In the genomic region with DNA sequence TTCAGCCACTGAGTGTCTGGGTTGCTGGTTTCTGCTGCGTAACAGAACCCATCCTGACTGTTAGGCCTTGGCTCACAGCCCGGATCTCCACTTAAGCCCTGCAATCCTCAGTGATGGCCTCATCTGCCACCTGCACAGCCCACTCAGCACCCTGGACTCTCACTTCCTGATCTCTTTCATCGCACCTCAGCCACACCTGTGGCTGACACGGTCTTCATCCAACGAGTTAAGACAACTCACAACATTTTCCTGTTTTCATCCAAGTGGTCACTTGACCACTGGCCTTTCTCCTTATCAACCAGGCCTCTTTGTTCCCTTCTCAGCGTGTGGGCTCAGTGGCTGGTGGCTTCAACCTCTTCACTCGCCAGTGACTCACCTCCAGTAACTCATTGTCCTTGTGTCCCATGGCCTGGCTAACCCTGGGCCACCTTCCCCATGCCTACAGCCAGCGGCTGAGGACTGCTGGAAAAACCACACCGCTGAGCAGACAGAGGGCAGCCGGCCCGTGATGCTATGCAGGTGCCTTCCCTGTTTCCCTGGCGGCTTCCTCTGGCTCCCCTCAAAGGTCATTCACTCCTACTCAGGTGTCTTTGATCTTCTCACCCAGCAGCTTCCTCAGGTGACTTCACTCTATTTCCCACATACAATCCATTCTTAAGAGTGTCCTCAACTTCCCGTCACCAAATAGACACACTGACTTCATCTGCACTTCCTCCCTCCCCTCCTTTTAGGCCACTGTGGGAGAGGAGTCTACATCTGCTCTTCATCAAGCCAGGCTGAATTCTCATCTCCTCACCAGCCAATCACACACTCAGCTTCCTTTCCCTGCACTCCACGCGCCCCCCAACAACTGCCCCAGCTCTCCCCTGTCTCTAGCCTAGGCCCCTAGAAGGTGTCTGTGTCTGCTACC, we compare ENCODE assay signal across 9 cellular contexts. TPM values are rescaled to one million over a fixed set of nuclear protein-coding genes. Genes with fewer than 3 reads are reported as not detected.
DNase-seq lines count a peak whose midpoint lies in the region; ATAC-seq and TF ChIP-seq lines count a peak whose summit lies in the region.
"Had no signal": no experiment of that assay in that cellular context is flagged by ENCODE, and none has a peak within 500 bp of the region (broad histone marks: within the 10 kb centered on the region; RNA-seq: fewer than 3 reads in every experiment).

No MANE protein-coding gene starts in this region.

- no peak overlapping the region for H4K8ac ChIP-seq in mesenchymal stem cell (ENCODE audit: low read length)

- H3K4me2 ChIP-seq in mesenchymal stem cell (ENCODE audit: low read length, poor library complexity, severe bottlenecking), result no peak overlapping the region

- H2BK5ac ChIP-seq in mesenchymal stem cell (ENCODE audit: low read depth, low read length, poor library complexity, severe bottlenecking), result no peak overlapping the region

- intact Hi-C loops in adrenal gland (cut with DNase I), result no loop called here

- peak overlapping the region; percentile 46 for H2AK5ac ChIP-seq in mesenchymal stem cell (ENCODE audit: low read length, severe bottlenecking)

- no peak overlapping the region for H3K18ac ChIP-seq in mesenchymal stem cell (ENCODE audit: low read depth in 1 of 2, low read length in 2 of 2)

- H3K4me3 ChIP-seq in adrenal gland, result no peak overlapping the region
- H3K4me3 ChIP-seq in mesenchymal stem cell (ENCODE audit: insufficient read depth in 1 of 2, low read depth in 1 of 2, low read length in 2 of 2), result no peak overlapping the region
- H3K4me3 ChIP-seq: ovary had no signal

- no peak overlapping the region for H3K9ac ChIP-seq in mesenchymal stem cell (ENCODE audit: low read length)

- DNase-seq in EH (ENCODE audit: low read depth) (peak; percentile 63), NCI-H1105 treated with DMSO at 0.1 percent for 48 hours (lab: John Stamatoyannopoulos, UW) (peak; percentile 72), adrenal gland (peak in 5 of 7 donors; percentile 58 to 67 (median 63)), mesenchymal stem cell (peak; percentile 58), GOT3 (lab: John Stamatoyannopoulos, UW) (no peak)
- DNase-seq: ovary had no signal

- no peaks in the 10 kb centered on the region for H3K79me1 ChIP-seq in mesenchymal stem cell (replicated peaks; ENCODE audit: low read length, poor library complexity, severe bottlenecking)

- H3K27me3 ChIP-seq in adrenal gland (no peaks in the 10 kb centered on the region), mesenchymal stem cell (ENCODE audit: control insufficient read depth in 1 of 2, insufficient read depth in 1 of 2, low read length in 2 of 2) (peaks cover 0 to 16% of the 10 kb centered on the region in 2 experiments)
- H3K27me3 ChIP-seq: ovary had no signal

- H3K14ac ChIP-seq in mesenchymal stem cell (ENCODE audit: low read length in 2 of 2), result peak overlapping the region in 1 of 2 experiments; percentile 3

- H2BK120ac ChIP-seq in mesenchymal stem cell (ENCODE audit: low read depth, low read length), result no peak overlapping the region

- H2AFZ ChIP-seq in mesenchymal stem cell (ENCODE audit: low read depth, low read length), result no peak overlapping the region

- 75 to 87% (median 84%) methylated on average over 15 of the region's 15 CpGs for WGBS in adrenal gland, 4 donors
- WGBS in mesenchymal stem cell, result 71% methylated on average over 15 of the region's 15 CpGs

- H3K36me3 ChIP-seq in adrenal gland (replicated peaks in 1 of 2), result no peaks in the 10 kb centered on the region
- H3K36me3 ChIP-seq in mesenchymal stem cell (ENCODE audit: control insufficient read depth in 1 of 2, insufficient read depth in 2 of 2, low read depth in 1 of 2, low read length in 2 of 2), result no peaks in the 10 kb centered on the region
- H3K36me3 ChIP-seq: ovary had no signal

- H3K4me1 ChIP-seq in adrenal gland (replicated peaks in 1 of 2) (peaks cover 4 to 9% of the 10 kb centered on the region in 2 donors), mesenchymal stem cell (ENCODE audit: control insufficient read depth, insufficient read depth, low read depth, low read length) (peaks cover 19% of the 10 kb centered on the region)

- H2BK12ac ChIP-seq in mesenchymal stem cell (ENCODE audit: low read length in 2 of 2), result no peak overlapping the region

- H3K9me3 ChIP-seq in adrenal gland (replicated peaks in 1 of 3), result no peaks in the 10 kb centered on the region
- no peaks in the 10 kb centered on the region for H3K9me3 ChIP-seq in mesenchymal stem cell (ENCODE audit: control insufficient read depth, low read length)
- H3K9me3 ChIP-seq: ovary had no signal

- TF ChIP-seq POLR2A in adrenal gland (IDR thresholded peaks at IDR 0.05), result no peak

- ATAC-seq in HG02884 (IDR thresholded peaks at IDR 0.05; ENCODE audit: unreplicated experiment), result no peak
- ATAC-seq in GM21526 (IDR thresholded peaks at IDR 0.05; ENCODE audit: low FRiP score, unreplicated experiment), result no peak
- ATAC-seq in GM18498 (IDR thresholded peaks at IDR 0.05; ENCODE audit: unreplicated experiment), result no peak

- H4K91ac ChIP-seq in mesenchymal stem cell (ENCODE audit: low read length), result peak overlapping the region; percentile 25

- no peak overlapping the region for H2BK15ac ChIP-seq in mesenchymal stem cell (ENCODE audit: low read depth, poor library complexity, severe bottlenecking)

- H3K27ac ChIP-seq in adrenal gland (peak overlapping the region in 1 of 5 donors; percentile 17), mesenchymal stem cell (ENCODE audit: low read length, poor library complexity, severe bottlenecking) (no peak overlapping the region)
- H3K27ac ChIP-seq: ovary had no signal

- TF ChIP-seq CTCF in adrenal gland (IDR thresholded peaks at IDR 0.05), result no peak

- no peak overlapping the region for H3K23ac ChIP-seq in mesenchymal stem cell (ENCODE audit: low read length in 2 of 2)

- no peak overlapping the region for H3K4ac ChIP-seq in mesenchymal stem cell (ENCODE audit: low read depth in 1 of 2, low read length in 2 of 2)

RNA-seq across cellular contexts. Expression of a gene that starts 19.9 kb away (rescaled TPM):
- total RNA-seq in adrenal gland, result not detected
- under 1 TPM in 1 of 3 donors, not detected in 2; 0.07 TPM for polyA plus RNA-seq in adrenal gland
- polyA plus RNA-seq in mesenchymal stem cell (2013, experiment 1 of 2), result 0.15 TPM
- polyA plus RNA-seq in mesenchymal stem cell (2013, experiment 2 of 2), result 0.15 TPM
- polyA plus RNA-seq: ovary had no signal
